Comparison of ENCODE assay signal across 8 cellular contexts in the genomic region with DNA sequence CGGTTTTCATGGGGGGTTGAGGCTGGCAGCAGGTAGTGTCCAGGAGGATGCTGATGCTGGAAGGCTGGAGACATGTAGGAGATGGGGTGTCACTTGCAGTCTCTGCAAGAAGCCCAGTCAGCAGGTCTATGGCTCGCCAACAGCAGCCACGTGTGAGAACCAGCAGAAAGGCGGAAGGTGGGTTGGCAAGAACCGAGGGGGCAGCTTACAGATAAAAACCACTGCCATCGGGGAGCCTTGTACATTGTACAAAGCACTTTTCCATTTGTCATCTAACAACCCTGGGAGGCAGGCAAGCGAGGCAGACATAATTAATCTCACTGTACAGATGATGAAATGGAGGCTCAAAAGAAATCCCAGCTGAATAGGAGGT.
"Had no signal": no experiment of that assay in that cellular context is flagged by ENCODE, and none has a peak within 500 bp of the region (broad histone marks: within the 10 kb centered on the region; RNA-seq: fewer than 3 reads in every experiment).

No MANE protein-coding gene starts in this region.

- H3K36me3 ChIP-seq: HAP-1 had no signal

- H3K27ac ChIP-seq: HL-60 had no signal

- H3K9me3 ChIP-seq: HAP-1 had no signal

- DNase-seq: GOT3, H7, HFFc6 had no signal

- ATAC-seq: HCT116, HepG2, K562 had no signal

- H3K4me3 ChIP-seq: HAP-1, K562 had no signal

- H3K4me1 ChIP-seq: HAP-1 had no signal
